ENCODE assay signal across 17 cellular contexts in the genomic region with DNA sequence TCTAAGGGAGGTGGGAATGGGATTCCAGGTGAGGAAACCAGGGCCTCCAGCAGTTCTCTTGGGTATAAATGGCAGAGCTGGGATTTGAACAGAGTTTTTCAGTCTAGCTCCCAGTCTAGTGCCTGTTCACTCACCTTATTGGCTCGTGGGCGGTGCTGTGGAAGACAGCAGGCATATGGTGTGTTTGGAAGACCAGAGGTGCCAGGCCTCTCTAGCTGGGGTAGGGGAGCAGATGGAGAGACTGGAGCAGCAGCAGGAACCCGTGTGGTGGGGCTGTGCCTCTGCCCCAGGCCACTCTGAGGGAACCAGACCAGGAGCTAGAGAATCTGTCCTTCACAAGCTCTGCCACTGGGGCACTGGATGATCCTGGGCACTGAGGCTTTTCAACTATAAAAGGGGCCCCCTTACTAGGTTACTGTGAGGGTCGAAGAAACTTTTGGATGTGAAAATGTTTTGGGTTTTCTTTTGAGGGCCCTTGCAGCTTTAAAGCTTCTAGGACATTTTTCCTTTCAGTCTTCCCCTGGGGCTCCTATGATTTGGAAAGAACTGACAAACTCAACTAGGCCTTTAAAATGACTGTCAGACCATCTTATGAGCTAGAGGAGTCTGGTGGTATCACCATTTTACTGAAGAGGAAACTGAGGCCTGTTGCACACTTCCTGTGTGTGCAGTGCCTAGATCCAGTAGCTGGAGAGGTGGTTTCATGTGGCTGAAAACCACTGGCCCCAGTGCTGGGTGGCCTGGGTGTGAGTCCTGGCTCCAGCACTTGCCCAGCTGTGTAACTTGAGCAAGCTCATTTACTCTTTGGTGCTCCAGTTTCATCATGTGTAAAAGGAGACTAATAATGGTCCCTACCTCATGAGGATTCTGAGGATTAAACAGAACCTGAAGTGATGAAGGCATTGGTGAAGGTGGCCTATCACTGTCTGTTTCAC. TPM values are rescaled to one million over a fixed set of nuclear protein-coding genes. Genes with fewer than 3 reads are reported as not detected.
A peak's percentile ranks its signal among the peaks of the same experiment; 100 is the strongest.
DNase-seq lines count a peak whose midpoint lies in the region; ATAC-seq and TF ChIP-seq lines count a peak whose summit lies in the region.
"Had no signal": no experiment of that assay in that cellular context is flagged by ENCODE, and none has a peak within 500 bp of the region (broad histone marks: within the 10 kb centered on the region; RNA-seq: fewer than 3 reads in every experiment).

No MANE protein-coding gene starts in this region.

- H3K4me1 Mint-ChIP-seq in activated CD8-positive, alpha-beta memory T cell treated with anti-CD3 and anti-CD28 coated beads, Interleukin-2, amount 10 ng/mL, durations not matched to agents 7 days and 5 days, result peaks cover 13% of the 10 kb centered on the region
- no peaks in the 10 kb centered on the region for H3K4me1 Mint-ChIP-seq in activated T-helper 17 cell treated with anti-CD3 and anti-CD28 coated beads, Interleukin-2, amount 50 U/mL, for 72 hours

- H3K9me3 ChIP-seq in upper lobe of right lung, result no peaks in the 10 kb centered on the region
- H3K9me3 ChIP-seq: SJSA1 had no signal

- no peak overlapping the region for H3K4me3 ChIP-seq in upper lobe of right lung
- H3K4me3 ChIP-seq in brain microvascular endothelial cell (ENCODE audit: low read depth, low read length), result no peak overlapping the region
- H3K4me3 ChIP-seq: GM12878, SJSA1 had no signal

- H3K27ac ChIP-seq in upper lobe of right lung, result no peak overlapping the region
- no peak overlapping the region for H3K27ac ChIP-seq in brain microvascular endothelial cell
- H3K27ac ChIP-seq: SJSA1 had no signal

- no peaks in the 10 kb centered on the region for H3K27me3 Mint-ChIP-seq in activated CD8-positive, alpha-beta memory T cell treated with anti-CD3 and anti-CD28 coated beads, Interleukin-2, amount 10 ng/mL, durations not matched to agents 7 days and 5 days
- no peaks in the 10 kb centered on the region for H3K27me3 Mint-ChIP-seq in activated T-helper 17 cell treated with anti-CD3 and anti-CD28 coated beads, Interleukin-2, amount 50 U/mL, for 72 hours

- intact Hi-C loops in upper lobe of right lung (cut with DNase I), result no loop called here

- no peaks in the 10 kb centered on the region for H3K36me3 Mint-ChIP-seq in activated CD8-positive, alpha-beta memory T cell treated with anti-CD3 and anti-CD28 coated beads, Interleukin-2, amount 10 ng/mL, durations not matched to agents 7 days and 5 days
- no peaks in the 10 kb centered on the region for H3K36me3 Mint-ChIP-seq in activated T-helper 17 cell treated with anti-CD3 and anti-CD28 coated beads, Interleukin-2, amount 50 U/mL, for 72 hours (ENCODE audit: low read depth)

- no peak overlapping the region for H3K4me3 Mint-ChIP-seq in activated CD8-positive, alpha-beta memory T cell treated with anti-CD3 and anti-CD28 coated beads, Interleukin-2, amount 10 ng/mL, durations not matched to agents 7 days and 5 days
- H3K4me3 Mint-ChIP-seq in activated T-helper 17 cell treated with anti-CD3 and anti-CD28 coated beads, Interleukin-2, amount 50 U/mL, for 72 hours, result no peak overlapping the region
- H3K4me3 Mint-ChIP-seq: HFFc6 had no signal

- H3K9me3 Mint-ChIP-seq in activated CD8-positive, alpha-beta memory T cell treated with anti-CD3 and anti-CD28 coated beads, Interleukin-2, amount 10 ng/mL, durations not matched to agents 7 days and 5 days (ENCODE audit: low read depth), result no peaks in the 10 kb centered on the region
- no peaks in the 10 kb centered on the region for H3K9me3 Mint-ChIP-seq in activated T-helper 17 cell treated with anti-CD3 and anti-CD28 coated beads, Interleukin-2, amount 50 U/mL, for 72 hours
- H3K9me3 Mint-ChIP-seq: HFFc6 had no signal

- TF ChIP-seq CTCF in upper lobe of right lung (IDR thresholded peaks at IDR 0.05) (no peak), brain microvascular endothelial cell (IDR thresholded peaks at IDR 0.05; ENCODE audit: low read depth, low read length, missing control alignments) (no peak)

- H3K27me3 ChIP-seq in upper lobe of right lung (no peaks in the 10 kb centered on the region), brain microvascular endothelial cell (replicated peaks) (no peaks in the 10 kb centered on the region)
- H3K27me3 ChIP-seq: SJSA1 had no signal

- H3K36me3 ChIP-seq in upper lobe of right lung, result no peaks in the 10 kb centered on the region
- no peaks in the 10 kb centered on the region for H3K36me3 ChIP-seq in brain microvascular endothelial cell (replicated peaks)
- H3K36me3 ChIP-seq: SJSA1 had no signal

- CTCF ChIA-PET in activated CD8-positive, alpha-beta memory T cell treated with anti-CD3 and anti-CD28 coated beads, Interleukin-2, amount 10 ng/mL, durations not matched to agents 7 days and 5 days (lab: Charles Lee), result interaction anchor here (0.7 to 2.3 kb wide), 6 partner anchors 8 to 187 kb away, joined by 3 to 8 read pairs (median 3); no protein-coding TSS in a partner anchor

- DNase-seq in activated CD8-positive, alpha-beta memory T cell treated with anti-CD3 and anti-CD28 coated beads, Interleukin-2, amount 10 ng/mL, durations not matched to agents 7 days and 5 days, result no peak
- no peak for DNase-seq in activated CD8-positive, alpha-beta memory T cell treated with anti-CD3 and anti-CD28 coated beads, Interleukin-2, amount 50 U/mL, for 4 hours
- DNase-seq in NCI-H2171 (lab: John Stamatoyannopoulos, UW) (peak; percentile 56), upper lobe of right lung (peak; percentile 25), brain microvascular endothelial cell (no peak), glomerular visceral epithelial cell (ENCODE audit: extremely low spot score) (no peak), amygdala (lab: John Stamatoyannopoulos, UW) (no peak)
- DNase-seq: C1 segment of cervical spinal cord, HFFc6, NCI-H1092 treated with DMSO at 0.1 percent for 48 hours, NCI-H187, PC-3 had no signal

- H3K27ac Mint-ChIP-seq in activated CD8-positive, alpha-beta memory T cell treated with anti-CD3 and anti-CD28 coated beads, Interleukin-2, amount 10 ng/mL, durations not matched to agents 7 days and 5 days, result no peak overlapping the region
- H3K27ac Mint-ChIP-seq in activated T-helper 17 cell treated with anti-CD3 and anti-CD28 coated beads, Interleukin-2, amount 50 U/mL, for 72 hours, result no peak overlapping the region
- H3K27ac Mint-ChIP-seq: HFFc6 had no signal

- no peaks in the 10 kb centered on the region for H3K4me1 ChIP-seq in upper lobe of right lung
- H3K4me1 ChIP-seq: SJSA1 had no signal

- in situ Hi-C loops in brain microvascular endothelial cell (cut with HindIII; ENCODE audit: low pct_ligation_motif_present, low sequenced_read_pairs), result no loop called here

- peak; percentile 17 for ATAC-seq in activated CD8-positive, alpha-beta memory T cell treated with anti-CD3 and anti-CD28 coated beads, Interleukin-2, amount 10 ng/mL, durations not matched to agents 7 days and 5 days
- peak; percentile 21 for ATAC-seq in activated T-helper 17 cell treated with anti-CD3 and anti-CD28 coated beads, Interleukin-2, amount 50 U/mL, for 72 hours (replicated peaks)
- no peak for ATAC-seq in upper lobe of right lung
- ATAC-seq: GM12878, PC-3 had no signal

RNA-seq across cellular contexts. Expression of gene DMRTB1, which starts 6.1 kb away (rescaled TPM):
- not detected for total RNA-seq in activated CD8-positive, alpha-beta memory T cell treated with anti-CD3 and anti-CD28 coated beads, Interleukin-2, amount 10 ng/mL, durations not matched to agents 7 days and 5 days
- not detected for total RNA-seq in activated T-helper 17 cell treated with anti-CD3 and anti-CD28 coated beads, Interleukin-2, amount 50 U/mL, for 72 hours
- total RNA-seq in upper lobe of right lung, result not detected
- total RNA-seq: GM12878, HFFc6, HT1080, NCI-H460, PC-3, SJSA1 had no signal

Comparison
In these comparisons a context has a peak if more than half of its experiments do, and no peak if none do; other contexts are left out.
1. DNase-seq: peak in NCI-H2171 (single experiment) and upper lobe of right lung (single experiment); none in activated CD8-positive, alpha-beta memory T cell treated with anti-CD3 and anti-CD28 coated beads, Interleukin-2, amount 10 ng/mL, durations not matched to agents 7 days and 5 days (single experiment), activated CD8-positive, alpha-beta memory T cell treated with anti-CD3 and anti-CD28 coated beads, Interleukin-2, amount 50 U/mL, for 4 hours (single experiment), brain microvascular endothelial cell (single experiment), glomerular visceral epithelial cell (single experiment) and amygdala (0 of 56).